1 cellular context compared by ENCODE assay signal in genomic region chr1:200153277-200154055, GRCh38.
TF ChIP-seq lines count a peak whose summit lies in the region.

No MANE protein-coding gene starts in this region.

TF ChIP-seq in HepG2, 621 proteins besides CTCF, POLR2A, EP300 and RAD21 (continued from another document):
- TF ChIP-seq RNF219 (CRISPR knock-in tag; IDR thresholded peaks at IDR 0.05) = no peak
- no peak for TF ChIP-seq SETDB1 (CRISPR knock-in tag; IDR thresholded peaks at IDR 0.05; ENCODE audit: borderline replicate concordance)
- no peak for TF ChIP-seq SMYD3 (CRISPR knock-in tag; IDR thresholded peaks at IDR 0.05)
